ENCODE assay signal across 17 cellular contexts in genomic region chr6:72742274-72742673, GRCh38.
DNase-seq lines count a peak whose midpoint lies in the region; TF ChIP-seq lines count a peak whose summit lies in the region.
"Had no signal": no experiment of that assay in that cellular context is flagged by ENCODE, and none has a peak within 500 bp of the region (broad histone marks: within the 10 kb centered on the region; RNA-seq: fewer than 3 reads in every experiment).

No MANE protein-coding gene starts in this region.

- H3K4me1 ChIP-seq in adipocyte (ENCODE audit: control insufficient read depth, insufficient read depth, low read length) (peaks cover 5% of the 10 kb centered on the region), parathyroid adenoma (no peaks in the 10 kb centered on the region), skeletal muscle tissue (ENCODE audit: control insufficient read depth in 3 of 3, insufficient read depth in 3 of 3, low read length in 3 of 3) (peaks cover 13 to 29% (median 15%) of the 10 kb centered on the region in 3 donors), thyroid gland (peaks cover 0 to 7% of the 10 kb centered on the region in 2 donors), MM.1S (ENCODE audit: low read length) (peaks cover 7% of the 10 kb centered on the region)

- H3K9me2 ChIP-seq in MM.1S (replicated peaks; ENCODE audit: insufficient read depth, low read length): no peaks in the 10 kb centered on the region

- H3K9ac ChIP-seq in adipocyte (ENCODE audit: low read length): no peak overlapping the region
- no peak overlapping the region for H3K9ac ChIP-seq in parathyroid adenoma
- peak overlapping the region in 1 of 3 donors; percentile 34 for H3K9ac ChIP-seq in skeletal muscle tissue (ENCODE audit: low read depth in 1 of 3, low read length in 3 of 3)
- no peak overlapping the region for H3K9ac ChIP-seq in MM.1S (ENCODE audit: low read length)
- H3K9ac ChIP-seq: GM23248 had no signal

- H3K27ac ChIP-seq in parathyroid adenoma: no peak overlapping the region
- H3K27ac ChIP-seq in skeletal muscle tissue (ENCODE audit: low read depth, low read length): peak overlapping the region; percentile 66
- H3K27ac ChIP-seq in thyroid gland: no peak overlapping the region
- no peak overlapping the region for H3K27ac ChIP-seq in substantia nigra (ENCODE audit: low read depth, low read length, poor library complexity, severe bottlenecking)
- H3K27ac ChIP-seq in MM.1S (ENCODE audit: low read length): no peak overlapping the region
- H3K27ac ChIP-seq: GM23248 had no signal

- H3K4me3 ChIP-seq in adipocyte (ENCODE audit: low read length) (no peak overlapping the region), parathyroid adenoma (ENCODE audit: low read depth, low read length) (no peak overlapping the region), skeletal muscle tissue (ENCODE audit: low read length in 3 of 3) (peak overlapping the region in 2 of 3 donors; percentile 29 to 35), thyroid gland (replicated peaks in 1 of 3) (no peak overlapping the region), MM.1S (ENCODE audit: low read length) (no peak overlapping the region)
- H3K4me3 ChIP-seq: GM23248 had no signal

- intact Hi-C loops in thyroid gland (cut with DNase I): no loop called here

- TF ChIP-seq CTCF in parathyroid adenoma (IDR thresholded peaks at IDR 0.05) (no peak), thyroid gland (IDR thresholded peaks at IDR 0.05) (no peak), MM.1S (IDR thresholded peaks at IDR 0.05; ENCODE audit: low read length) (no peak)

- no peaks in the 10 kb centered on the region for H4K20me1 ChIP-seq in MM.1S (ENCODE audit: insufficient read depth, low read length)

- H3K27me3 ChIP-seq in adipocyte (replicated peaks; ENCODE audit: control insufficient read depth, insufficient read depth, low read length) (no peaks in the 10 kb centered on the region), parathyroid adenoma (ENCODE audit: control insufficient read depth, insufficient read depth, low read length) (no peaks in the 10 kb centered on the region), skeletal muscle tissue (ENCODE audit: control insufficient read depth in 3 of 3, insufficient read depth in 3 of 3, low read length in 3 of 3) (no peaks in the 10 kb centered on the region), thyroid gland (no peaks in the 10 kb centered on the region), MM.1S (replicated peaks; ENCODE audit: insufficient read depth, low read length) (no peaks in the 10 kb centered on the region)

- whole genome bisulfite sequencing in thyroid gland, 2 donors: 89% methylated on average over 1 of the region's 1 CpG

- no peak overlapping the region for H3K4me2 ChIP-seq in parathyroid adenoma (ENCODE audit: low read length)
- H3K4me2 ChIP-seq in MM.1S (ENCODE audit: low read depth, low read length): no peak overlapping the region

- no peaks in the 10 kb centered on the region for H3F3A ChIP-seq in MM.1S (ENCODE audit: insufficient read depth, low read length)

- no peak for TF ChIP-seq POLR2A in thyroid gland (IDR thresholded peaks at IDR 0.05)

- H3K36me3 ChIP-seq in adipocyte (ENCODE audit: control insufficient read depth, insufficient read depth, low read length, severe bottlenecking) (no peaks in the 10 kb centered on the region), parathyroid adenoma (ENCODE audit: control insufficient read depth, insufficient read depth, low read length) (no peaks in the 10 kb centered on the region), skeletal muscle tissue (ENCODE audit: control insufficient read depth in 3 of 3, insufficient read depth in 3 of 3, low read length in 3 of 3) (no peaks in the 10 kb centered on the region), thyroid gland (no peaks in the 10 kb centered on the region), MM.1S (replicated peaks; ENCODE audit: insufficient read depth, low read length) (no peaks in the 10 kb centered on the region)

- H2AFZ ChIP-seq in parathyroid adenoma (peak overlapping the region; percentile 34), MM.1S (ENCODE audit: low read length) (no peak overlapping the region)
- H2AFZ ChIP-seq: GM23248 had no signal

- DNase-seq in adipocyte (ENCODE audit: low read depth) (peak; percentile 54), fibroblast of peridontal ligament (ENCODE audit: extremely low read depth) (peak; percentile 47), thyroid gland (no peak), substantia nigra (lab: John Stamatoyannopoulos, UW) (no peak), MM.1S (no peak)
- DNase-seq: C1 segment of cervical spinal cord; Calu3; CD4-positive, alpha-beta memory T cell; COR-L47; DMS53; DMS79 treated with DMSO at 0.1 percent for 48 hours; GF-D8; GM23248; H7; HCEC 1CT had no signal

- no peaks in the 10 kb centered on the region for H3K9me3 ChIP-seq in adipocyte (ENCODE audit: control insufficient read depth, low read length)
- H3K9me3 ChIP-seq in parathyroid adenoma (ENCODE audit: control insufficient read depth, low read length): no peaks in the 10 kb centered on the region
- H3K9me3 ChIP-seq in skeletal muscle tissue (ENCODE audit: control insufficient read depth in 3 of 3, low read length in 3 of 3): no peaks in the 10 kb centered on the region
- H3K9me3 ChIP-seq in thyroid gland: no peaks in the 10 kb centered on the region
- H3K9me3 ChIP-seq in MM.1S (replicated peaks; ENCODE audit: insufficient read depth, low read length): no peaks in the 10 kb centered on the region

- no peaks in the 10 kb centered on the region for H3K79me2 ChIP-seq in parathyroid adenoma
- no peaks in the 10 kb centered on the region; the same call in 1 of the 2 replicates for H3K79me2 ChIP-seq in MM.1S (ENCODE audit: low read length)

Comparison
In these comparisons a context has a peak if more than half of its experiments do, and no peak if none do; other contexts are left out.
1. DNase-seq: peak in adipocyte (single experiment) and fibroblast of peridontal ligament (single experiment); none in thyroid gland (0 of 2), substantia nigra (0 of 49) and MM.1S (single experiment).
2. H3K4me3 ChIP-seq: peak in skeletal muscle tissue (2 of 3); none in adipocyte (single experiment), parathyroid adenoma (single experiment), thyroid gland (0 of 3) and MM.1S (single experiment).